Comparison of ENCODE assay signal across 16 cellular contexts in the genomic region with DNA sequence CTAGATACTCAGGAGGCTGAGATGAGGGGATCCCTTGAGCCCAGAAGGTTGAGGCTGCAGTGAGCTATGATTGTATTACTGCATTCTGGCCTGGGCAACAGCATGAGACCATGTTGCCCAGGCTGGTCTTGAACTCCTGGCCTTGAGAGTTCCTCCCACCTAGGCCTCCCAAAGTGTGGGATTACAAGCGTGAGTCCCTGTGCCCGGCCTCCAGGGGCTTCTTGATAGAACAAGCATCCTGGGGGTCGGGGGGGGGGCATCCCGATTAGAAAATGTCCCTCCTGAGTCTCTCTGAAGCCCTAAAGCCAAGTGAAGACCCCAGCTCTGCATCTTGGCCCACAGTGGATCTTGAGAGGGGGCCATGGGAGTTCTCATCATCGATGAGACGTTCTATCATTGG. TPM values are rescaled to one million over a fixed set of nuclear protein-coding genes. Genes with fewer than 3 reads are reported as not detected.
"Had no signal": no experiment of that assay in that cellular context is flagged by ENCODE, and none has a peak within 500 bp of the region (broad histone marks: within the 10 kb centered on the region; RNA-seq: fewer than 3 reads in every experiment).

No MANE protein-coding gene starts in this region.

- H3K27ac ChIP-seq: foreskin keratinocyte, pancreas, upper lobe of right lung, vagina had no signal

- H3K4me1 Mint-ChIP-seq: stimulated activated effector memory CD8-positive, alpha-beta T cell treated with anti-CD3 and anti-CD28 coated beads, Interleukin-12 subunit alpha, Interleukin-12 subunit beta, amount 100 ng/mL, for 72 hours had no signal

- H3K9me3 ChIP-seq: mucosa of descending colon, pancreas, tibial artery, upper lobe of right lung, vagina had no signal

- H3K36me3 Mint-ChIP-seq: immature natural killer cell; naive thymus-derived CD8-positive, alpha-beta T cell had no signal

- H3K4me3 ChIP-seq: mucosa of descending colon, pancreas, smooth muscle cell, tibial artery, upper lobe of right lung, vagina had no signal

- H3K4me3 Mint-ChIP-seq: dendritic cell treated with granulocyte-macrophage colony-stimulating factor and Interleukin-4, amounts not matched to agents 40 ng/mL and 50 ng/mL, for 4 days; immature natural killer cell; naive thymus-derived CD8-positive, alpha-beta T cell; neural crest cell; stimulated activated effector memory CD8-positive, alpha-beta T cell treated with anti-CD3 and anti-CD28 coated beads, Interleukin-12 subunit alpha, Interleukin-12 subunit beta, amount 100 ng/mL, for 72 hours had no signal

- H3K36me3 ChIP-seq: pancreas, tibial artery, upper lobe of right lung, vagina had no signal

- ATAC-seq: stimulated activated naive CD8-positive, alpha-beta T cell treated with anti-CD3 and anti-CD28 coated beads, Interleukin-15, Interleukin-2, amounts not matched to agents 100 U/mL and 50 U/mL, for 24 hours had no signal

- H3K27me3 Mint-ChIP-seq: progenitor cell of endocrine pancreas had no signal

- H3K27ac Mint-ChIP-seq: dendritic cell treated with granulocyte-macrophage colony-stimulating factor and Interleukin-4, amounts not matched to agents 40 ng/mL and 50 ng/mL, for 4 days; immature natural killer cell; naive thymus-derived CD8-positive, alpha-beta T cell; progenitor cell of endocrine pancreas; stimulated activated effector memory CD8-positive, alpha-beta T cell treated with anti-CD3 and anti-CD28 coated beads, Interleukin-12 subunit alpha, Interleukin-12 subunit beta, amount 100 ng/mL, for 72 hours had no signal

- H3K4me1 ChIP-seq: pancreas, upper lobe of right lung, vagina had no signal

- H3K9me3 Mint-ChIP-seq: dendritic cell treated with granulocyte-macrophage colony-stimulating factor and Interleukin-4, amounts not matched to agents 40 ng/mL and 50 ng/mL, for 4 days; immature natural killer cell; naive thymus-derived CD8-positive, alpha-beta T cell; neural crest cell; stimulated activated effector memory CD8-positive, alpha-beta T cell treated with anti-CD3 and anti-CD28 coated beads, Interleukin-12 subunit alpha, Interleukin-12 subunit beta, amount 100 ng/mL, for 72 hours had no signal

- H3K27me3 ChIP-seq: foreskin keratinocyte, pancreas, tibial artery, upper lobe of right lung, vagina had no signal

- FAIRE-seq: colon, pancreas had no signal

RNA-seq across cellular contexts. Expression of gene EFHD1, which starts 22.3 kb away (rescaled TPM):
- total RNA-seq: endothelial cell of umbilical vein, foreskin keratinocyte had no signal
- polyA plus RNA-seq: foreskin keratinocyte had no signal
